In the genomic region with DNA sequence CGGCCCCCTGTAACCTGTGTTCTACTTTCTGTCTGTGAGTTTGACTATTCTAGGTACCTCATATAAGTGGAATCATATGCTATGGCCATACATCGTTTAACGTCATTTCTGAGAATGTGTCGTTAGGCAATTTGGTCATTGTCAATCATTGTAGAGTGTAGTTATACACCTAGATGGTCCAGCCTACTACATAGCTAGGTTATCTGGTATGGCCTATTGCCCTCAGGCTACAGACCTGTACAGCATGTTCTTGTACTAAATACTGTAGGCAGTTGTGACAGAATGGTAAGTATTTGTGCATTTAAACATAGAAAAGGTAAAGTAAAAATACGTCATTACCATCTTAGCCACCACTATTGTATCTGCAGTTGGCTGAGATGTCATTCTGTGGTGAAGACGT, we compare ENCODE assay signal across 24 cellular contexts.
"Had no signal": no experiment of that assay in that cellular context is flagged by ENCODE, and none has a peak within 500 bp of the region (broad histone marks: within the 10 kb centered on the region; RNA-seq: fewer than 3 reads in every experiment).

No MANE protein-coding gene starts in this region.

- H3K4me3 ChIP-seq: stomach, suprapubic skin, testis, thoracic aorta, thyroid gland, tibial artery, tibial nerve, transverse colon, upper lobe of left lung, upper lobe of right lung, uterus, vagina had no signal

- H3K4me1 ChIP-seq: stomach, testis, thyroid gland, tibial artery, tibial nerve, transverse colon, upper lobe of left lung, upper lobe of right lung, uterus, vagina had no signal

- H3K9me3 ChIP-seq: stomach, suprapubic skin, testis, thoracic aorta, thyroid gland, tibial artery, tibial nerve, transverse colon, upper lobe of left lung, upper lobe of right lung, uterus, vagina had no signal

- H3K27me3 ChIP-seq: stomach, testis, thyroid gland, tibial artery, tibial nerve, transverse colon, upper lobe of left lung, upper lobe of right lung, uterus, vagina had no signal

- H3K36me3 ChIP-seq: stomach, suprapubic skin, thoracic aorta, thyroid gland, tibial artery, tibial nerve, transverse colon, upper lobe of left lung, upper lobe of right lung, uterus, vagina had no signal

- H3K27ac ChIP-seq: stomach, suprapubic skin, testis, thoracic aorta, thyroid gland, tibial artery, tibial nerve, transverse colon, upper lobe of left lung, upper lobe of right lung, uterus, vagina had no signal

- FAIRE-seq: urothelium cell line had no signal

- DNase-seq: stimulated activated CD4-positive, alpha-beta T cell treated with anti-CD3 and anti-CD28 coated beads, Interleukin-2, amount 100 ng/mL, for 48 hours; stimulated activated CD4-positive, alpha-beta T cell treated with anti-CD3 and anti-CD28 coated beads, Interleukin-4, amount 100 ng/mL, for 1 hour; stimulated activated CD4-positive, alpha-beta T cell treated with anti-CD3 and anti-CD28 coated beads, Interleukin-4, amount 100 ng/mL, for 24 hours; stimulated activated CD4-positive, alpha-beta T cell treated with anti-CD3 and anti-CD28 coated beads, Interleukin-4, amount 100 ng/mL, for 4 hours; stimulated activated CD8-positive, alpha-beta memory T cell treated with anti-CD3 and anti-CD28 coated beads, Interleukin-4, amount 100 ng/mL, for 48 hours; stimulated activated naive B cell treated with anti-CD40 and anti-IgM and Interleukin-4, amounts not matched to agents 10 μg/mL and 1 μg/mL and 100 μg/mL, for 72 hours; stimulated activated naive CD4-positive, alpha-beta T cell; stimulated activated naive CD4-positive, alpha-beta T cell treated with Interleukin-2 at 50 U/mL for 16 hours; stimulated activated naive CD8-positive, alpha-beta T cell treated with anti-CD3 and anti-CD28 coated beads, Interleukin-15, amount 100 ng/mL, for 72 hours; stimulated activated naive CD8-positive, alpha-beta T cell treated with anti-CD3 and anti-CD28 coated beads, Interleukin-15, Interleukin-2, amounts not matched to agents 100 U/mL and 50 U/mL, for 24 hours; stomach; substantia nigra; testis; thyroid gland; tibial artery; transverse colon; upper lobe of left lung; upper lobe of right lung; uterus had no signal
